ENCODE assay signal across 1 cellular context in genomic region chr10:126914561-126914960, GRCh38.
TF ChIP-seq lines count a peak whose summit lies in the region.

No MANE protein-coding gene starts in this region.

TF ChIP-seq in HepG2, 621 proteins besides CTCF, POLR2A, EP300 and RAD21 (continued from another document):
- TF ChIP-seq ZNF446 (CRISPR knock-in tag; IDR thresholded peaks at IDR 0.05) (no peak), EEA1 (CRISPR knock-in tag; IDR thresholded peaks at IDR 0.05; ENCODE audit: borderline replicate concordance) (no peak), MXI1 (IDR thresholded peaks at IDR 0.05; ENCODE audit: borderline replicate concordance, low read depth, low read length) (no peak)
